Comparison of ENCODE assay signal across 1 cellular context in genomic region chr6:158999669-159000403, GRCh38.
TF ChIP-seq lines count a peak whose summit lies in the region.

RSPH3 (minus strand) TSS chr6:159000202; CDS start chr6:158999550, 652 bp downstream.

TF ChIP-seq in K562, 482 proteins besides CTCF, POLR2A, EP300 and RAD21 (continued from another document and continues in another):
- TF ChIP-seq KDM5B (IDR thresholded peaks at IDR 0.05; ENCODE audit: insufficient replicate concordance, low read depth, low read length) (peak; percentile 98), ZNF609 (CRISPR knock-in tag; IDR thresholded peaks at IDR 0.05; ENCODE audit: borderline replicate concordance) (peak; percentile 65; the same call in 1 of the 2 replicates), JUN (IDR thresholded peaks at IDR 0.05; ENCODE audit: borderline replicate concordance, low read depth, low read length) (peak; percentile 39; the same call in 1 of the 2 replicates), JUN (CRISPR knock-in tag; IDR thresholded peaks at IDR 0.05; ENCODE audit: borderline replicate concordance) (no peak), DPF2 (IDR thresholded peaks at IDR 0.05) (peak; percentile 72), CREB3 (tag; conservative IDR thresholded peaks at IDR 0.05; ENCODE audit: low read depth) (peak; percentile 42; the same call in 1 of the 2 replicates), MITF (IDR thresholded peaks at IDR 0.05) (no peak), MBD1 (CRISPR knock-in tag; IDR thresholded peaks at IDR 0.05) (no peak), GABPB1 (CRISPR knock-in tag; IDR thresholded peaks at IDR 0.05) (peak; percentile 99), HOMEZ (CRISPR knock-in tag; IDR thresholded peaks at IDR 0.05) (peak; percentile 77; the same call in 1 of the 2 replicates), BRD9 (IDR thresholded peaks at IDR 0.05; ENCODE audit: low read depth, partially characterized antibody) (peak; percentile 82), ERF (CRISPR knock-in tag; IDR thresholded peaks at IDR 0.05) (peak; percentile 94), POLR2AphosphoS5 (IDR thresholded peaks at IDR 0.05; ENCODE audit: control insufficient read depth, insufficient read depth, low read depth, low read length) (peak; percentile 86; the same call in 1 of the 2 replicates), ZZZ3 (IDR thresholded peaks at IDR 0.05) (peak; percentile 52; the same call in 1 of the 2 replicates), GTF2E2 (tag; IDR thresholded peaks at IDR 0.05) (peak; percentile 29; the same call in 1 of the 2 replicates), CLOCK (CRISPR knock-in tag; IDR thresholded peaks at IDR 0.05; ENCODE audit: borderline replicate concordance) (no peak), CBX2 (IDR thresholded peaks at IDR 0.05; ENCODE audit: insufficient read depth, low read length, poor library complexity, severe bottlenecking) (no peak), NR4A1 (CRISPR knock-in tag; IDR thresholded peaks at IDR 0.05) (no peak), NR4A1 (tag; IDR thresholded peaks at IDR 0.05) (peak; percentile 78; the same call in 1 of the 2 replicates), ZNF764 (CRISPR knock-in tag; IDR thresholded peaks at IDR 0.05; ENCODE audit: low read depth) (0 out of 2 replicates have a peak, but pooled peaks have one; percentile 49), MLX (CRISPR knock-in tag; conservative IDR thresholded peaks at IDR 0.05) (0 out of 4 replicates have a peak, but pooled peaks of 1 of the 2 experiments have one; percentile 27), BHLHE40 (IDR thresholded peaks at IDR 0.05; ENCODE audit: low read length) (peak; percentile 4; the same call in 1 of the 2 replicates), YY1 (IDR thresholded peaks at IDR 0.05; ENCODE audit: borderline replicate concordance in 1 of 3, control insufficient read depth in 1 of 3, extremely low read depth in 1 of 3, insufficient read depth in 3 of 3, insufficient read length in 1 of 3, insufficient replicate concordance in 2 of 3, low read depth in 1 of 3, low read length in 2 of 3) (peak; percentile 42 to 93 (median 82)), ARHGAP35 (IDR thresholded peaks at IDR 0.05; ENCODE audit: partially characterized antibody) (no peak), ARNT (IDR thresholded peaks at IDR 0.05) (no peak; a peak in 1 of 4 replicates), NFE2L1 (tag; IDR thresholded peaks at IDR 0.05; ENCODE audit: borderline replicate concordance, low read depth) (no peak), SRF (CRISPR knock-in tag; IDR thresholded peaks at IDR 0.05) (peak in 1 of 2 experiments; percentile 94; a peak in 2 of 4 replicates), ZNF395 (CRISPR knock-in tag; IDR thresholded peaks at IDR 0.05) (peak; percentile 78; the same call in 1 of the 2 replicates), POU5F1 (IDR thresholded peaks at IDR 0.05; ENCODE audit: borderline replicate concordance, low read depth, low read length, partially characterized antibody) (no peak), RHOXF2B (CRISPR knock-in tag; conservative IDR thresholded peaks at IDR 0.05) (no peak), SMAD3 (CRISPR knock-in tag; conservative IDR thresholded peaks at IDR 0.05) (peak; percentile 88; the same call in 1 of the 2 replicates), SMARCB1 (IDR thresholded peaks at IDR 0.05; ENCODE audit: insufficient read length, low read depth) (peak; percentile 69), SPI1 (IDR thresholded peaks at IDR 0.05; ENCODE audit: borderline replicate concordance, low read depth, low read length) (peak; percentile 70), CHAMP1 (IDR thresholded peaks at IDR 0.05) (peak; percentile 77; the same call in 1 of the 2 replicates), ZBTB9 (CRISPR knock-in tag; IDR thresholded peaks at IDR 0.05) (peak; percentile 86)
